Comparison of ENCODE assay signal across 13 cellular contexts in the genomic region with DNA sequence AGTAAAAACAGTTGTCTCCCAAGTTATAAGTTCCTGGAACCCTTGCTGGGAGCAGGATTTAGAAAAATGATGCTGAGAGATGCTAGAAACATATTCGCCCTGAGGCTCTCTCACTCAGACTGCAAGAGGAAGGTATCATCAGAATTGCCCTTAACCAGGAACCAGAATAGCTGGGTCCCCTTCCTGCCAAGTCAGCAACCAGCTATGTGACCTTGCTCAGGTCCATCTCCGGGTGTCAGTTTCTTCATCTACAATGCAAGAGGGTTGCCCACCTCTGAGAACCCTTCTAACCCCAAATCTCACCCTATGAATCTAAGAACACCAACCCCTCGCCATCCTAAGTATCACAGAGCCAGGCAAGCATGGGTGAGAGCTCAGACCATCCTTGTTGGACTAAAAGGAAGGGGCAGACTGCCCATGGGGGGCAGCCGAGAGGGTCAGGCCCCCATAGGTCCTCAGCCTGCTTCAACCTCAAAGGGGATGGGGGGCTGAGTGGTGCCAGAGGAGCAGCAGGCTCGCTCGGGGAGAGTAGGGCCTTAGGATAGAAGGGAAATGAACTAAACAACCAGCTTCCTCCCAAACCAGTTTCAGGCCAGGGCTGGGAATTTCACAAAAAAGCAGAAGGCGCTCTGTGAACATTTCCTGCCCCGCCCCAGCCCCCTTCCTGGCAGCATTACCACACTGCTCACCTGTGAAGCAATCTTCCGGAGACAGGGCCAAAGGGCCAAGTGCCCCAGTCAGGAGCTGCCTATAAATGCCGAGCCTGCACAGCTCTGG. TPM values are rescaled to one million over a fixed set of nuclear protein-coding genes. Genes with fewer than 3 reads are reported as not detected.
DNase-seq lines count a peak whose midpoint lies in the region; ATAC-seq and TF ChIP-seq lines count a peak whose summit lies in the region.
"Had no signal": no experiment of that assay in that cellular context is flagged by ENCODE, and none has a peak within 500 bp of the region (broad histone marks: within the 10 kb centered on the region; RNA-seq: fewer than 3 reads in every experiment).

No MANE protein-coding gene starts in this region.

- no peak for TF ChIP-seq CTCF in CD4-positive, alpha-beta T cell (IDR thresholded peaks at IDR 0.05)
- TF ChIP-seq CTCF in neutrophil (IDR thresholded peaks at IDR 0.05): peak; percentile 42

- H3K27ac Mint-ChIP-seq in CD4-positive, alpha-beta T cell: no peak overlapping the region

- H3K4me3 Mint-ChIP-seq in CD4-positive, alpha-beta T cell: peak overlapping the region; percentile 45
- H3K4me3 Mint-ChIP-seq: CD8-positive, alpha-beta T cell had no signal

- ATAC-seq in CD4-positive, alpha-beta T cell (ENCODE audit: poor library complexity): no peak
- peak; percentile 60 for ATAC-seq in esophagus mucosa
- ATAC-seq: CD8-positive, alpha-beta T cell had no signal

- peaks cover 41% of the 10 kb centered on the region for H3K36me3 ChIP-seq in neutrophil
- H3K36me3 ChIP-seq in effector memory CD4-positive, alpha-beta T cell (ENCODE audit: control insufficient read depth, insufficient read depth, low read length): no peaks in the 10 kb centered on the region

- H3K27ac ChIP-seq in CD4-positive, alpha-beta T cell (ENCODE audit: low read depth, low read length): no peak overlapping the region
- H3K27ac ChIP-seq in neutrophil: peak overlapping the region; percentile 100
- H3K27ac ChIP-seq in effector memory CD4-positive, alpha-beta T cell (ENCODE audit: insufficient read depth, low read length, poor library complexity, severe bottlenecking): no peak overlapping the region

- peaks cover 81 to 99% of the 10 kb centered on the region in 2 experiments for H3K4me1 ChIP-seq in neutrophil (ENCODE audit: control insufficient read depth in 1 of 2, insufficient read depth in 1 of 2, low read depth in 1 of 2, low read length in 1 of 2)
- H3K4me1 ChIP-seq in effector memory CD4-positive, alpha-beta T cell (ENCODE audit: control insufficient read depth, insufficient read depth, low read length, poor library complexity, severe bottlenecking): peaks cover 10% of the 10 kb centered on the region

- no peak for DNase-seq in CD4-positive, alpha-beta T cell
- peak; percentile 81 for DNase-seq in NOMO-1 treated with dmso at 0.1 percent for 144 hours (lab: John Stamatoyannopoulos, UW; ENCODE audit: unreplicated experiment)
- no peak for DNase-seq in effector memory CD4-positive, alpha-beta T cell
- DNase-seq in NAMALWA (ENCODE audit: low spot score): no peak
- no peak for DNase-seq in inferior parietal cortex (ENCODE audit: extremely low spot score)
- DNase-seq in stimulated activated CD4-positive, alpha-beta T cell treated with anti-CD3 and anti-CD28 coated beads, Interleukin-1b, Interleukin-23, amount 100 ng/mL, for 48 hours: no peak
- DNase-seq: NCI-H1436 treated with DMSO at 0.1 percent for 48 hours; SHP77; stimulated activated CD4-positive, alpha-beta T cell treated with anti-CD3 and anti-CD28 coated beads, Interleukin-15, amount 100 ng/mL, for 24 hours had no signal

- H3K4me3 ChIP-seq in neutrophil (ENCODE audit: low read depth in 1 of 2, low read length in 1 of 2): peak overlapping the region; percentile 97
- no peak overlapping the region for H3K4me3 ChIP-seq in effector memory CD4-positive, alpha-beta T cell (ENCODE audit: insufficient read depth, low read depth, low read length, poor library complexity, severe bottlenecking)

- H3K27me3 ChIP-seq in CD4-positive, alpha-beta T cell (ENCODE audit: control insufficient read depth, insufficient read depth, low read length): no peaks in the 10 kb centered on the region
- H3K27me3 ChIP-seq in neutrophil: no peaks in the 10 kb centered on the region
- no peaks in the 10 kb centered on the region for H3K27me3 ChIP-seq in effector memory CD4-positive, alpha-beta T cell (replicated peaks; ENCODE audit: control insufficient read depth, insufficient read depth, low read length, poor library complexity, severe bottlenecking)

- H3K27me3 Mint-ChIP-seq in CD4-positive, alpha-beta T cell: no peaks in the 10 kb centered on the region

- POLR2A ChIA-PET in CD4-positive, alpha-beta T cell (lab: Charles Lee): interaction anchor here (1.2 kb wide), 1 partner anchor 15 kb away, joined by 3 read pairs; no protein-coding TSS in a partner anchor

- peaks cover 24% of the 10 kb centered on the region for H3K4me1 Mint-ChIP-seq in CD4-positive, alpha-beta T cell (ENCODE audit: low read depth)

- no peaks in the 10 kb centered on the region for H3K9me3 Mint-ChIP-seq in CD4-positive, alpha-beta T cell
- H3K9me3 Mint-ChIP-seq: CD8-positive, alpha-beta T cell had no signal

- intact Hi-C loops in CD4-positive, alpha-beta T cell (cut with DNase I, micrococcal nuclease): loop anchor here in 1 of 2 experiments (10.0 kb wide), 1 partner anchor 388 kb away; no protein-coding TSS in a partner anchor

- H3K36me3 Mint-ChIP-seq in CD4-positive, alpha-beta T cell (ENCODE audit: low read depth): no peaks in the 10 kb centered on the region
- H3K36me3 Mint-ChIP-seq: CD8-positive, alpha-beta T cell had no signal

- CTCF ChIA-PET in CD4-positive, alpha-beta T cell (lab: Charles Lee): no interaction called here

- no peaks in the 10 kb centered on the region for H3K9me3 ChIP-seq in CD4-positive, alpha-beta T cell (ENCODE audit: control insufficient read depth, low read length)
- H3K9me3 ChIP-seq in neutrophil: peaks cover 5% of the 10 kb centered on the region
- no peaks in the 10 kb centered on the region for H3K9me3 ChIP-seq in effector memory CD4-positive, alpha-beta T cell (ENCODE audit: control insufficient read depth, low read length)

RNA-seq across cellular contexts. Expression of a gene that starts 0.4 kb away (rescaled TPM):
- total RNA-seq in CD4-positive, alpha-beta T cell: 10 to 100 TPM; 35.3 to 43.6 TPM
- total RNA-seq in esophagus mucosa: 34,355 TPM

RNA-seq across cellular contexts. Expression of a gene that starts 8.6 kb away (rescaled TPM):
- total RNA-seq in CD4-positive, alpha-beta T cell: not detected
- total RNA-seq in esophagus mucosa: 14.5 TPM
- total RNA-seq: astrocyte; CD8-positive, alpha-beta T cell had no signal

RNA-seq across cellular contexts. Expression of a gene that starts 18.2 kb away (rescaled TPM):
- 1 to 10 TPM; 4.0 to 5.5 TPM for total RNA-seq in CD4-positive, alpha-beta T cell
- total RNA-seq in esophagus mucosa: 65.2 TPM
- total RNA-seq: astrocyte; CD8-positive, alpha-beta T cell had no signal

RNA-seq across cellular contexts. Expression of a gene that starts 33.6 kb away (rescaled TPM):
- total RNA-seq in CD4-positive, alpha-beta T cell: 10 to 100 TPM; 21.0 to 23.8 TPM
- 27,439 TPM for total RNA-seq in esophagus mucosa
- total RNA-seq: astrocyte had no signal

RNA-seq across cellular contexts. Expression of a gene that starts 44.5 kb away (rescaled TPM):
- not detected for total RNA-seq in CD4-positive, alpha-beta T cell
- 31.3 TPM for total RNA-seq in esophagus mucosa
- total RNA-seq: astrocyte; CD8-positive, alpha-beta T cell had no signal

Comparison
In these comparisons a context has a peak if more than half of its experiments do, and no peak if none do; other contexts are left out.
1. RNA of a gene that starts 0.4 kb away (total RNA-seq): 34,355 TPM in esophagus mucosa (single experiment); 35.3 to 43.6 TPM in CD4-positive, alpha-beta T cell; every median in the first group is over 100 times any median in the second.
2. RNA of a gene that starts 8.6 kb away (total RNA-seq): 14.5 TPM in esophagus mucosa (single experiment); not detected in CD4-positive, alpha-beta T cell; every median in the first group is over 10 times any median in the second.
3. RNA of a gene that starts 18.2 kb away (total RNA-seq): 65.2 TPM in esophagus mucosa (single experiment); 4.0 to 5.5 TPM in CD4-positive, alpha-beta T cell; every median in the first group is over 10 times any median in the second.